ENCODE assay signal across 32 cellular contexts in genomic region chr1:25594971-25595370, GRCh38.
"Had no signal": no experiment of that assay in that cellular context is flagged by ENCODE, and none has a peak within 500 bp of the region (broad histone marks: within the 10 kb centered on the region; RNA-seq: fewer than 3 reads in every experiment).

No MANE protein-coding gene starts in this region.

- H2AFZ ChIP-seq: hepatocyte had no signal

- ATAC-seq: activated CD4-positive, alpha-beta T cell treated with anti-CD3 and anti-CD28 coated beads for 36 hours; activated CD8-positive, alpha-beta memory T cell treated with anti-CD3 and anti-CD28 coated beads, Interleukin-2, amount 10 ng/mL, durations not matched to agents 7 days and 5 days; activated CD8-positive, alpha-beta T cell treated with anti-CD3 and anti-CD28 coated beads, Interleukin-2, amount 10 ng/mL, durations not matched to agents 7 days and 5 days; activated naive CD8-positive, alpha-beta T cell treated with anti-CD3 and anti-CD28 coated beads, Interleukin-2, amount 50 U/mL, for 24 hours; body of pancreas; effector memory CD8-positive, alpha-beta T cell; gastroesophageal sphincter; heart right ventricle had no signal

- H3K4me2 ChIP-seq: hepatocyte had no signal

- H3K4me3 ChIP-seq: adrenal gland, body of pancreas, esophagus squamous epithelium, gastroesophageal sphincter, heart right ventricle, hepatocyte had no signal

- H3K27me3 ChIP-seq: adrenal gland, body of pancreas, esophagus squamous epithelium, gastroesophageal sphincter, heart right ventricle, hepatocyte had no signal

- H3K9me3 ChIP-seq: adrenal gland, gastroesophageal sphincter had no signal

- H3K36me3 Mint-ChIP-seq: activated CD4-positive, alpha-beta memory T cell treated with anti-CD3 and anti-CD28 coated beads for 36 hours; activated naive CD8-positive, alpha-beta T cell treated with anti-CD3 and anti-CD28 coated beads for 36 hours had no signal

- H3K9me3 Mint-ChIP-seq: activated naive CD4-positive, alpha-beta T cell treated with anti-CD3 and anti-CD28 coated beads, Interleukin-2, amount 50 U/mL, for 24 hours; effector memory CD8-positive, alpha-beta T cell had no signal

- H3K4me3 Mint-ChIP-seq: activated CD4-positive, alpha-beta memory T cell treated with anti-CD3 and anti-CD28 coated beads for 36 hours; activated CD4-positive, alpha-beta T cell treated with anti-CD3 and anti-CD28 coated beads for 36 hours; activated CD4-positive, alpha-beta T cell treated with anti-CD3 and anti-CD28 coated beads, Interleukin-2, amount 10 ng/mL, durations not matched to agents 24 days and 14 days; activated CD8-positive, alpha-beta memory T cell treated with anti-CD3 and anti-CD28 coated beads, Interleukin-2, amount 10 ng/mL, durations not matched to agents 7 days and 5 days; activated CD8-positive, alpha-beta T cell treated with anti-CD3 and anti-CD28 coated beads, Interleukin-2, amount 10 ng/mL, durations not matched to agents 7 days and 5 days; activated naive CD4-positive, alpha-beta T cell treated with anti-CD3 and anti-CD28 coated beads for 36 hours; activated naive CD4-positive, alpha-beta T cell treated with anti-CD3 and anti-CD28 coated beads, Interleukin-2, amount 50 U/mL, for 24 hours; activated naive CD8-positive, alpha-beta T cell treated with anti-CD3 and anti-CD28 coated beads for 36 hours; activated naive CD8-positive, alpha-beta T cell treated with anti-CD3 and anti-CD28 coated beads, Interleukin-2, amount 50 U/mL, for 24 hours; activated T-helper 1 cell treated with anti-CD3 and anti-CD28 coated beads, Interleukin-12 subunit alpha, Interleukin-12 subunit beta, Interleukin-2, Interleukin-4 antibody, amounts not matched to agents 30 ng/mL and 10 ng/mL and 1 ng/mL, durations not matched to agents 14 hours and 24 hours and 36 hours; effector memory CD8-positive, alpha-beta T cell had no signal

- DNase-seq: activated CD4-positive, alpha-beta memory T cell treated with anti-CD3 and anti-CD28 coated beads for 36 hours; activated CD4-positive, alpha-beta T cell treated with anti-CD3 and anti-CD28 coated beads for 36 hours; activated CD4-positive, alpha-beta T cell treated with anti-CD3 and anti-CD28 coated beads, Interleukin-2, amount 10 ng/mL, durations not matched to agents 24 days and 14 days; activated CD4-positive, CD25-positive, alpha-beta regulatory T cell; activated CD4-positive, CD25-positive, alpha-beta regulatory T cell treated with anti-CD3 and anti-CD28 coated beads, Interleukin-2, amount 50 U/mL, for 72 hours; activated CD8-positive, alpha-beta memory T cell treated with anti-CD3 and anti-CD28 coated beads, Interleukin-2, amount 10 ng/mL, durations not matched to agents 7 days and 5 days; activated CD8-positive, alpha-beta memory T cell treated with anti-CD3 and anti-CD28 coated beads, Interleukin-2, amount 50 U/mL, for 4 hours; activated CD8-positive, alpha-beta T cell treated with anti-CD3 and anti-CD28 coated beads, Interleukin-2, amount 10 ng/mL, durations not matched to agents 7 days and 5 days; activated effector memory CD4-positive, alpha-beta T cell treated with anti-CD3 and anti-CD28 coated beads, Interleukin-2, amount 50 U/mL, for 16 hours; activated naive CD4-positive, alpha-beta T cell treated with anti-CD3 and anti-CD28 coated beads for 36 hours; activated naive CD8-positive, alpha-beta T cell treated with anti-CD3 and anti-CD28 coated beads for 36 hours; activated naive CD8-positive, alpha-beta T cell treated with anti-CD3 and anti-CD28 coated beads, Interleukin-2, amount 50 U/mL, for 24 hours; activated T-cell treated with anti-CD3 and anti-CD28 coated beads, Interleukin-2, amount 50 U/mL, for 1 hour; activated T-cell treated with anti-CD3 and anti-CD28 coated beads, Interleukin-2, amount 50 U/mL, for 48 hours; adrenal gland; amygdala; aorta; body of pancreas; caudate nucleus; cortex of kidney; dermis blood vessel endothelial cell; effector CD4-positive, alpha-beta T cell; effector memory CD8-positive, alpha-beta T cell; esophagus squamous epithelium; foreskin melanocyte; heart right ventricle had no signal

- H3K27me3 Mint-ChIP-seq: activated CD4-positive, alpha-beta memory T cell treated with anti-CD3 and anti-CD28 coated beads for 36 hours; activated CD4-positive, alpha-beta T cell treated with anti-CD3 and anti-CD28 coated beads for 36 hours; activated naive CD4-positive, alpha-beta T cell treated with anti-CD3 and anti-CD28 coated beads, Interleukin-2, amount 50 U/mL, for 24 hours; activated naive CD8-positive, alpha-beta T cell treated with anti-CD3 and anti-CD28 coated beads for 36 hours; effector memory CD8-positive, alpha-beta T cell had no signal

- H3K27ac ChIP-seq: adrenal gland, body of pancreas, epithelial cell of prostate, esophagus squamous epithelium, gastroesophageal sphincter, heart right ventricle, hepatocyte had no signal

- H3K4me1 Mint-ChIP-seq: activated CD4-positive, alpha-beta T cell treated with anti-CD3 and anti-CD28 coated beads, Interleukin-2, amount 10 ng/mL, durations not matched to agents 24 days and 14 days; activated CD8-positive, alpha-beta memory T cell treated with anti-CD3 and anti-CD28 coated beads, Interleukin-2, amount 10 ng/mL, durations not matched to agents 7 days and 5 days had no signal

- H3K27ac Mint-ChIP-seq: activated CD4-positive, alpha-beta memory T cell treated with anti-CD3 and anti-CD28 coated beads for 36 hours; activated CD4-positive, alpha-beta T cell treated with anti-CD3 and anti-CD28 coated beads for 36 hours; activated CD4-positive, alpha-beta T cell treated with anti-CD3 and anti-CD28 coated beads, Interleukin-2, amount 10 ng/mL, durations not matched to agents 24 days and 14 days; activated CD8-positive, alpha-beta memory T cell treated with anti-CD3 and anti-CD28 coated beads, Interleukin-2, amount 10 ng/mL, durations not matched to agents 7 days and 5 days; activated CD8-positive, alpha-beta T cell treated with anti-CD3 and anti-CD28 coated beads, Interleukin-2, amount 10 ng/mL, durations not matched to agents 7 days and 5 days; activated naive CD4-positive, alpha-beta T cell treated with anti-CD3 and anti-CD28 coated beads for 36 hours; activated naive CD8-positive, alpha-beta T cell treated with anti-CD3 and anti-CD28 coated beads for 36 hours; activated naive CD8-positive, alpha-beta T cell treated with anti-CD3 and anti-CD28 coated beads, Interleukin-2, amount 50 U/mL, for 24 hours; activated T-helper 1 cell treated with anti-CD3 and anti-CD28 coated beads, Interleukin-12 subunit alpha, Interleukin-12 subunit beta, Interleukin-2, Interleukin-4 antibody, amounts not matched to agents 30 ng/mL and 10 ng/mL and 1 ng/mL, durations not matched to agents 14 hours and 24 hours and 36 hours; activated T-helper 2 cell treated with anti-CD3 and anti-CD28 coated beads, Interferon-gamma antibody, Interleukin-2, Interleukin-4, amounts not matched to agents 10 μg/mL and 5 μg/mL and 100 μg/mL, durations not matched to agents 14 hours and 24 hours and 36 hours; effector memory CD8-positive, alpha-beta T cell had no signal

- H3K4me1 ChIP-seq: adrenal gland had no signal

- H3K36me3 ChIP-seq: adrenal gland, esophagus squamous epithelium, gastroesophageal sphincter, heart right ventricle had no signal
